Comparison of ENCODE assay signal across 1 cellular context in the genomic region with DNA sequence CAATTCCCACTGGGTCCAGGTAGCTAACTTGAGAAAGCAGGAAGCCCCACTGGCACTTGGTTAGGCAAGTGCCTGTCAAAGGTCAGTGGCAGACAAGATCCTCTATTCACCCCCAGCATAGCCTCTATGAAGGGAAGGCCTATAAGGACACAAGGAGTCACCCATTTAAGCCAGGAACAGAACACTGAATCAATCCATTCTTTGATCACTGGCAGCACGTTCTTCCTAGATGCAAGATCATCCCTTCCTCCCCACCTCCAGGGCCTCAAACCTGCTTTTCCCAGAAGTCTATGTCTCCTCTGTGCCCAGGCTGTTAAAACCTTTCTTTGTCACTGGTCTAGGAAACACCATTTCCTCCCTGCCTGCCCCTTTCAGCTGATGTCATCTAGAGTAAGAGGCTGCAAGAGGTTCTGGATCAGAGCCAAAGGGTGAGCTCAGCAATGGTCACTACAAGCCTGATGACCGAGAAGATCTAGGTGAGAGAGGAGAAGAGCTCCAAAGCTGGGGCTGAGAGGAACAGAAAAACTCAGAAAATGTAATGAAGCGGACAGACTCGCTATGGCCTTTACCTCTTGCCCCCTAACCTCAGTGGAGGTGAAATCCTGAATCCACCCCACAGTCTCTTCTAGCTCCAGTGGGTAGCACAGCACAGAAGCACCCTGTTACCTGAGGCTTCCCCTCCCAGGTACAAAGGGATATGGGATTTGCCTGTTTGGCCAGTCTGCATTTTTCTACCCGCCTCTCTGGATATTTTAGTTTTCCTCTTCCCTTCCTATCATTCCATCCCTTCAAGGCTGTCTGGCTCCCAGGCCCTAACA.
TF ChIP-seq lines count a peak whose summit lies in the region.

No MANE protein-coding gene starts in this region.

TF ChIP-seq in K562, 482 proteins besides CTCF, POLR2A, EP300 and RAD21 (continues in another document):
- TF ChIP-seq, protein P1, sequence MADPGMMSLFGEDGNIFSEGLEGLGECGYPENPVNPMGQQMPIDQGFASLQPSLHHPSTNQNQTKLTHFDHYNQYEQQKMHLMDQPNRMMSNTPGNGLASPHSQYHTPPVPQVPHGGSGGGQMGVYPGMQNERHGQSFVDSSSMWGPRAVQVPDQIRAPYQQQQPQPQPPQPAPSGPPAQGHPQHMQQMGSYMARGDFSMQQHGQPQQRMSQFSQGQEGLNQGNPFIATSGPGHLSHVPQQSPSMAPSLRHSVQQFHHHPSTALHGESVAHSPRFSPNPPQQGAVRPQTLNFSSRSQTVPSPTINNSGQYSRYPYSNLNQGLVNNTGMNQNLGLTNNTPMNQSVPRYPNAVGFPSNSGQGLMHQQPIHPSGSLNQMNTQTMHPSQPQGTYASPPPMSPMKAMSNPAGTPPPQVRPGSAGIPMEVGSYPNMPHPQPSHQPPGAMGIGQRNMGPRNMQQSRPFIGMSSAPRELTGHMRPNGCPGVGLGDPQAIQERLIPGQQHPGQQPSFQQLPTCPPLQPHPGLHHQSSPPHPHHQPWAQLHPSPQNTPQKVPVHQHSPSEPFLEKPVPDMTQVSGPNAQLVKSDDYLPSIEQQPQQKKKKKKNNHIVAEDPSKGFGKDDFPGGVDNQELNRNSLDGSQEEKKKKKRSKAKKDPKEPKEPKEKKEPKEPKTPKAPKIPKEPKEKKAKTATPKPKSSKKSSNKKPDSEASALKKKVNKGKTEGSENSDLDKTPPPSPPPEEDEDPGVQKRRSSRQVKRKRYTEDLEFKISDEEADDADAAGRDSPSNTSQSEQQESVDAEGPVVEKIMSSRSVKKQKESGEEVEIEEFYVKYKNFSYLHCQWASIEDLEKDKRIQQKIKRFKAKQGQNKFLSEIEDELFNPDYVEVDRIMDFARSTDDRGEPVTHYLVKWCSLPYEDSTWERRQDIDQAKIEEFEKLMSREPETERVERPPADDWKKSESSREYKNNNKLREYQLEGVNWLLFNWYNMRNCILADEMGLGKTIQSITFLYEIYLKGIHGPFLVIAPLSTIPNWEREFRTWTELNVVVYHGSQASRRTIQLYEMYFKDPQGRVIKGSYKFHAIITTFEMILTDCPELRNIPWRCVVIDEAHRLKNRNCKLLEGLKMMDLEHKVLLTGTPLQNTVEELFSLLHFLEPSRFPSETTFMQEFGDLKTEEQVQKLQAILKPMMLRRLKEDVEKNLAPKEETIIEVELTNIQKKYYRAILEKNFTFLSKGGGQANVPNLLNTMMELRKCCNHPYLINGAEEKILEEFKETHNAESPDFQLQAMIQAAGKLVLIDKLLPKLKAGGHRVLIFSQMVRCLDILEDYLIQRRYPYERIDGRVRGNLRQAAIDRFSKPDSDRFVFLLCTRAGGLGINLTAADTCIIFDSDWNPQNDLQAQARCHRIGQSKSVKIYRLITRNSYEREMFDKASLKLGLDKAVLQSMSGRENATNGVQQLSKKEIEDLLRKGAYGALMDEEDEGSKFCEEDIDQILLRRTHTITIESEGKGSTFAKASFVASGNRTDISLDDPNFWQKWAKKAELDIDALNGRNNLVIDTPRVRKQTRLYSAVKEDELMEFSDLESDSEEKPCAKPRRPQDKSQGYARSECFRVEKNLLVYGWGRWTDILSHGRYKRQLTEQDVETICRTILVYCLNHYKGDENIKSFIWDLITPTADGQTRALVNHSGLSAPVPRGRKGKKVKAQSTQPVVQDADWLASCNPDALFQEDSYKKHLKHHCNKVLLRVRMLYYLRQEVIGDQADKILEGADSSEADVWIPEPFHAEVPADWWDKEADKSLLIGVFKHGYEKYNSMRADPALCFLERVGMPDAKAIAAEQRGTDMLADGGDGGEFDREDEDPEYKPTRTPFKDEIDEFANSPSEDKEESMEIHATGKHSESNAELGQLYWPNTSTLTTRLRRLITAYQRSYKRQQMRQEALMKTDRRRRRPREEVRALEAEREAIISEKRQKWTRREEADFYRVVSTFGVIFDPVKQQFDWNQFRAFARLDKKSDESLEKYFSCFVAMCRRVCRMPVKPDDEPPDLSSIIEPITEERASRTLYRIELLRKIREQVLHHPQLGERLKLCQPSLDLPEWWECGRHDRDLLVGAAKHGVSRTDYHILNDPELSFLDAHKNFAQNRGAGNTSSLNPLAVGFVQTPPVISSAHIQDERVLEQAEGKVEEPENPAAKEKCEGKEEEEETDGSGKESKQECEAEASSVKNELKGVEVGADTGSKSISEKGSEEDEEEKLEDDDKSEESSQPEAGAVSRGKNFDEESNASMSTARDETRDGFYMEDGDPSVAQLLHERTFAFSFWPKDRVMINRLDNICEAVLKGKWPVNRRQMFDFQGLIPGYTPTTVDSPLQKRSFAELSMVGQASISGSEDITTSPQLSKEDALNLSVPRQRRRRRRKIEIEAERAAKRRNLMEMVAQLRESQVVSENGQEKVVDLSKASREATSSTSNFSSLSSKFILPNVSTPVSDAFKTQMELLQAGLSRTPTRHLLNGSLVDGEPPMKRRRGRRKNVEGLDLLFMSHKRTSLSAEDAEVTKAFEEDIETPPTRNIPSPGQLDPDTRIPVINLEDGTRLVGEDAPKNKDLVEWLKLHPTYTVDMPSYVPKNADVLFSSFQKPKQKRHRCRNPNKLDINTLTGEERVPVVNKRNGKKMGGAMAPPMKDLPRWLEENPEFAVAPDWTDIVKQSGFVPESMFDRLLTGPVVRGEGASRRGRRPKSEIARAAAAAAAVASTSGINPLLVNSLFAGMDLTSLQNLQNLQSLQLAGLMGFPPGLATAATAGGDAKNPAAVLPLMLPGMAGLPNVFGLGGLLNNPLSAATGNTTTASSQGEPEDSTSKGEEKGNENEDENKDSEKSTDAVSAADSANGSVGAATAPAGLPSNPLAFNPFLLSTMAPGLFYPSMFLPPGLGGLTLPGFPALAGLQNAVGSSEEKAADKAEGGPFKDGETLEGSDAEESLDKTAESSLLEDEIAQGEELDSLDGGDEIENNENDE (IDR thresholded peaks at IDR 0.05; ENCODE audit: low read depth, low read length), result no peak
- TF ChIP-seq SUPT5H (IDR thresholded peaks at IDR 0.05) (peak; percentile 77), SAFB2 (IDR thresholded peaks at IDR 0.05; ENCODE audit: borderline replicate concordance, low read depth, low read length, severe bottlenecking) (no peak), XRCC3 (IDR thresholded peaks at IDR 0.05) (no peak), JUNB (CRISPR knock-in tag; conservative IDR thresholded peaks at IDR 0.05) (0 out of 2 replicates have a peak, but pooled peaks have one; percentile 29), ZNF696 (CRISPR knock-in tag; conservative IDR thresholded peaks at IDR 0.05) (no peak), TCFL5 (CRISPR knock-in tag; conservative IDR thresholded peaks at IDR 0.05) (peak; percentile 74; the same call in 1 of the 2 replicates), TBP (optimal IDR thresholded peaks at IDR 0.05; ENCODE audit: low read depth, low read length) (peak; percentile 57), PURB (CRISPR knock-in tag; IDR thresholded peaks at IDR 0.05; ENCODE audit: low read depth) (no peak), SMAD4 (CRISPR knock-in tag; conservative IDR thresholded peaks at IDR 0.05) (peak; percentile 77), NR2C2 (CRISPR knock-in tag; IDR thresholded peaks at IDR 0.05) (no peak; the same call in 1 of the 2 replicates), NR2C2 (tag; IDR thresholded peaks at IDR 0.05) (no peak), ZNF124 (CRISPR knock-in tag; IDR thresholded peaks at IDR 0.05) (no peak), ARHGAP35 (IDR thresholded peaks at IDR 0.05; ENCODE audit: partially characterized antibody) (no peak), GABPA (tag; conservative IDR thresholded peaks at IDR 0.05; ENCODE audit: low read depth) (no peak), ZNF561 (CRISPR knock-in tag; conservative IDR thresholded peaks at IDR 0.05) (0 out of 2 replicates have a peak, but pooled peaks have one; percentile 16), ZNF699 (CRISPR knock-in tag; IDR thresholded peaks at IDR 0.05; ENCODE audit: insufficient replicate concordance) (no peak), ZNF143 (CRISPR knock-in tag; IDR thresholded peaks at IDR 0.05) (peak; percentile 57; the same call in 1 of the 2 replicates), PHB (CRISPR knock-in tag; IDR thresholded peaks at IDR 0.05) (peak; percentile 42; the same call in 1 of the 2 replicates), HDAC3 (IDR thresholded peaks at IDR 0.05; ENCODE audit: borderline replicate concordance, partially characterized antibody) (no peak), ZNF232 (CRISPR knock-in tag; IDR thresholded peaks at IDR 0.05) (no peak), CBX3 (IDR thresholded peaks at IDR 0.05; ENCODE audit: borderline replicate concordance in 1 of 2, low read length in 2 of 2) (peak in 1 of 2 experiments; percentile 53; a peak in 2 of 3 replicates), PHF20 (IDR thresholded peaks at IDR 0.05; ENCODE audit: partially characterized antibody) (no peak), CHD4 (IDR thresholded peaks at IDR 0.05; ENCODE audit: insufficient read depth, insufficient replicate concordance, low read depth, low read length, poor library complexity, severe bottlenecking) (no peak), ZNF57 (CRISPR knock-in tag; IDR thresholded peaks at IDR 0.05) (no peak), MTA3 (IDR thresholded peaks at IDR 0.05; ENCODE audit: borderline replicate concordance) (peak; percentile 72; the same call in 1 of the 2 replicates), NCOR1 (IDR thresholded peaks at IDR 0.05) (no peak), TCF3 (CRISPR knock-in tag; IDR thresholded peaks at IDR 0.05) (no peak; the same call in 1 of the 2 replicates), CBFA2T2 (conservative IDR thresholded peaks at IDR 0.05) (no peak), TARDBP (IDR thresholded peaks at IDR 0.05) (no peak; the same call in 1 of the 2 replicates), EZH2 (IDR thresholded peaks at IDR 0.05; ENCODE audit: borderline replicate concordance, low read depth, low read length) (no peak), HEY1 (CRISPR knock-in tag; IDR thresholded peaks at IDR 0.05; ENCODE audit: borderline replicate concordance) (0 out of 2 replicates have a peak, but pooled peaks have one; percentile 65), CBX2 (IDR thresholded peaks at IDR 0.05; ENCODE audit: insufficient read depth, low read length, poor library complexity, severe bottlenecking) (no peak), RCOR1 (IDR thresholded peaks at IDR 0.05; ENCODE audit: borderline replicate concordance in 1 of 2, low read depth in 2 of 2, low read length in 2 of 2) (no peak)
- TF ChIP-seq, protein P2, sequence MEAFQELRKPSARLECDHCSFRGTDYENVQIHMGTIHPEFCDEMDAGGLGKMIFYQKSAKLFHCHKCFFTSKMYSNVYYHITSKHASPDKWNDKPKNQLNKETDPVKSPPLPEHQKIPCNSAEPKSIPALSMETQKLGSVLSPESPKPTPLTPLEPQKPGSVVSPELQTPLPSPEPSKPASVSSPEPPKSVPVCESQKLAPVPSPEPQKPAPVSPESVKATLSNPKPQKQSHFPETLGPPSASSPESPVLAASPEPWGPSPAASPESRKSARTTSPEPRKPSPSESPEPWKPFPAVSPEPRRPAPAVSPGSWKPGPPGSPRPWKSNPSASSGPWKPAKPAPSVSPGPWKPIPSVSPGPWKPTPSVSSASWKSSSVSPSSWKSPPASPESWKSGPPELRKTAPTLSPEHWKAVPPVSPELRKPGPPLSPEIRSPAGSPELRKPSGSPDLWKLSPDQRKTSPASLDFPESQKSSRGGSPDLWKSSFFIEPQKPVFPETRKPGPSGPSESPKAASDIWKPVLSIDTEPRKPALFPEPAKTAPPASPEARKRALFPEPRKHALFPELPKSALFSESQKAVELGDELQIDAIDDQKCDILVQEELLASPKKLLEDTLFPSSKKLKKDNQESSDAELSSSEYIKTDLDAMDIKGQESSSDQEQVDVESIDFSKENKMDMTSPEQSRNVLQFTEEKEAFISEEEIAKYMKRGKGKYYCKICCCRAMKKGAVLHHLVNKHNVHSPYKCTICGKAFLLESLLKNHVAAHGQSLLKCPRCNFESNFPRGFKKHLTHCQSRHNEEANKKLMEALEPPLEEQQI (IDR thresholded peaks at IDR 0.05), result no peak
- TF ChIP-seq, protein P3, sequence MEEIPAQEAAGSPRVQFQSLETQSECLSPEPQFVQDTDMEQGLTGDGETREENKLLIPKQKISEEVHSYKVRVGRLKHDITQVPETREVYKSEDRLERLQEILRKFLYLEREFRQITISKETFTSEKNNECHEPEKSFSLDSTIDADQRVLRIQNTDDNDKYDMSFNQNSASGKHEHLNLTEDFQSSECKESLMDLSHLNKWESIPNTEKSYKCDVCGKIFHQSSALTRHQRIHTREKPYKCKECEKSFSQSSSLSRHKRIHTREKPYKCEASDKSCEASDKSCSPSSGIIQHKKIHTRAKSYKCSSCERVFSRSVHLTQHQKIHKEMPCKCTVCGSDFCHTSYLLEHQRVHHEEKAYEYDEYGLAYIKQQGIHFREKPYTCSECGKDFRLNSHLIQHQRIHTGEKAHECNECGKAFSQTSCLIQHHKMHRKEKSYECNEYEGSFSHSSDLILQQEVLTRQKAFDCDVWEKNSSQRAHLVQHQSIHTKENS (CRISPR knock-in tag; IDR thresholded peaks at IDR 0.05), result 0 out of 2 replicates have a peak, but pooled peaks have one; percentile 61
- TF ChIP-seq, protein P4, sequence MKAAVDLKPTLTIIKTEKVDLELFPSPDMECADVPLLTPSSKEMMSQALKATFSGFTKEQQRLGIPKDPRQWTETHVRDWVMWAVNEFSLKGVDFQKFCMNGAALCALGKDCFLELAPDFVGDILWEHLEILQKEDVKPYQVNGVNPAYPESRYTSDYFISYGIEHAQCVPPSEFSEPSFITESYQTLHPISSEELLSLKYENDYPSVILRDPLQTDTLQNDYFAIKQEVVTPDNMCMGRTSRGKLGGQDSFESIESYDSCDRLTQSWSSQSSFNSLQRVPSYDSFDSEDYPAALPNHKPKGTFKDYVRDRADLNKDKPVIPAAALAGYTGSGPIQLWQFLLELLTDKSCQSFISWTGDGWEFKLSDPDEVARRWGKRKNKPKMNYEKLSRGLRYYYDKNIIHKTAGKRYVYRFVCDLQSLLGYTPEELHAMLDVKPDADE (conservative IDR thresholded peaks at IDR 0.05; ENCODE audit: control insufficient read depth, low read depth, low read length), result no peak
- TF ChIP-seq, protein P5, sequence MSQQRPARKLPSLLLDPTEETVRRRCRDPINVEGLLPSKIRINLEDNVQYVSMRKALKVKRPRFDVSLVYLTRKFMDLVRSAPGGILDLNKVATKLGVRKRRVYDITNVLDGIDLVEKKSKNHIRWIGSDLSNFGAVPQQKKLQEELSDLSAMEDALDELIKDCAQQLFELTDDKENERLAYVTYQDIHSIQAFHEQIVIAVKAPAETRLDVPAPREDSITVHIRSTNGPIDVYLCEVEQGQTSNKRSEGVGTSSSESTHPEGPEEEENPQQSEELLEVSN (IDR thresholded peaks at IDR 0.05; ENCODE audit: borderline replicate concordance in 1 of 2, extremely low read depth in 1 of 2, insufficient read depth in 1 of 2, insufficient read length in 1 of 2, low read depth in 1 of 2, low read length in 1 of 2, poor library complexity in 1 of 2, severe bottlenecking in 1 of 2), result no peak
- TF ChIP-seq, protein P6, sequence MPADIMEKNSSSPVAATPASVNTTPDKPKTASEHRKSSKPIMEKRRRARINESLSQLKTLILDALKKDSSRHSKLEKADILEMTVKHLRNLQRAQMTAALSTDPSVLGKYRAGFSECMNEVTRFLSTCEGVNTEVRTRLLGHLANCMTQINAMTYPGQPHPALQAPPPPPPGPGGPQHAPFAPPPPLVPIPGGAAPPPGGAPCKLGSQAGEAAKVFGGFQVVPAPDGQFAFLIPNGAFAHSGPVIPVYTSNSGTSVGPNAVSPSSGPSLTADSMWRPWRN (IDR thresholded peaks at IDR 0.05; ENCODE audit: low read depth), result no peak
